In genomic region chr20:62908971-62909791, GRCh38 we compare ENCODE assay signal across 15 cellular contexts. TPM values are rescaled to one million over a fixed set of nuclear protein-coding genes. Genes with fewer than 3 reads are reported as not detected.
DNase-seq lines count a peak whose midpoint lies in the region; ATAC-seq, FAIRE-seq and TF ChIP-seq lines count a peak whose summit lies in the region.
"Had no signal": no experiment of that assay in that cellular context is flagged by ENCODE, and none has a peak within 500 bp of the region (broad histone marks: within the 10 kb centered on the region; RNA-seq: fewer than 3 reads in every experiment).

No MANE protein-coding gene starts in this region.

- H2AFZ ChIP-seq in HepG2 (ENCODE audit: low read length), result no peak overlapping the region

- POLR2A ChIA-PET in HepG2 (lab: Yijun Ruan, JAX), result interaction anchor here (1.4 kb wide), 1 partner anchor 7 kb away, joined by 7 read pairs; no protein-coding TSS in a partner anchor

- DNase-seq in HepG2 (ENCODE audit: low spot score) (no peak), right lobe of liver (no peak), NCI-H2029 treated with DMSO at 0.1 percent for 48 hours (lab: John Stamatoyannopoulos, UW) (peak; percentile 24), RWPE2 (ENCODE audit: low spot score) (peak; percentile 78), GM20000 (ENCODE audit: low spot score) (no peak), mucosa of descending colon (no peak)
- DNase-seq in stimulated activated naive B cell treated with anti-CD40 and anti-IgM and Interleukin-4, amounts not matched to agents 10 μg/mL and 1 μg/mL and 100 μg/mL, for 72 hours, result no peak
- no peak for DNase-seq in T-helper 2 cell treated with Interferon-gamma antibody and Interleukin-4, amounts not matched to agents 5 μg/mL and 100 μg/mL, for 36 hours (ENCODE audit: low spot score)
- DNase-seq: activated B cell treated with CpG ODN at 0.5 μM for 24 hours, Calu3, mesenchymal stem cell, upper lobe of right lung had no signal

- H3K79me2 ChIP-seq in HepG2 (ENCODE audit: insufficient read depth, low read length), result peaks cover 72% of the 10 kb centered on the region

- in situ Hi-C loops in HepG2 (cut with HindIII; ENCODE audit: extremely low pct_ligation_motif_present, low pct_unique_long_range_greater_than_20kb), result no loop called here

- H3K4me3 Mint-ChIP-seq in stimulated activated naive B cell treated with anti-CD40 and anti-IgM and Interleukin-4, amounts not matched to agents 10 μg/mL and 1 μg/mL and 100 μg/mL, for 72 hours, result no peak overlapping the region
- no peak overlapping the region for H3K4me3 Mint-ChIP-seq in T-helper 2 cell treated with Interferon-gamma antibody and Interleukin-4, amounts not matched to agents 5 μg/mL and 100 μg/mL, for 36 hours
- H3K4me3 Mint-ChIP-seq: activated B cell treated with CpG ODN at 0.5 μM for 24 hours; stimulated activated effector memory CD8-positive, alpha-beta T cell treated with anti-CD3 and anti-CD28 coated beads, Interleukin-12 subunit alpha, Interleukin-12 subunit beta, amount 100 ng/mL, for 72 hours had no signal

- H3K9ac ChIP-seq in HepG2 (ENCODE audit: insufficient read depth, low read depth, low read length), result no peak overlapping the region

- no peak for TF ChIP-seq EP300 in HepG2 (IDR thresholded peaks at IDR 0.05; ENCODE audit: low read depth in 2 of 2, low read length in 2 of 2)
- TF ChIP-seq EP300 in HepG2 (CRISPR knock-in tag; IDR thresholded peaks at IDR 0.05; ENCODE audit: borderline replicate concordance), result no peak

- whole genome bisulfite sequencing in HepG2 (ENCODE audit: low lambda C conversion rate), result 95% methylated on average over 18 of the region's 18 CpGs
- whole genome bisulfite sequencing in right lobe of liver (ENCODE audit: insufficient coverage, low coverage, low lambda C conversion rate, missing lambda C conversion rate), result 89% methylated on average over 17 of the region's 18 CpGs

- no peak for FAIRE-seq in HepG2 (lab: Jason Lieb, UNC)
- FAIRE-seq: frontal cortex had no signal

- CTCF ChIA-PET in HepG2 (lab: Yijun Ruan, JAX; ENCODE audit: low intra/inter-chr PET ratio, low total read pairs), result no interaction called here

- no TSS peak for BruUV-seq in HepG2 (replicated peaks; lab: Mats Ljungman, UMichigan)

- TF ChIP-seq POLR2A in HepG2 (IDR thresholded peaks at IDR 0.05; ENCODE audit: insufficient read depth in 1 of 2, low read depth in 2 of 2, low read length in 2 of 2) (no peak), right lobe of liver (IDR thresholded peaks at IDR 0.05) (no peak)

- peaks cover 4 to 37% of the 10 kb centered on the region in 2 donors for H3K4me1 Mint-ChIP-seq in stimulated activated naive B cell treated with anti-CD40 and anti-IgM and Interleukin-4, amounts not matched to agents 10 μg/mL and 1 μg/mL and 100 μg/mL, for 72 hours
- H3K4me1 Mint-ChIP-seq in T-helper 2 cell treated with Interferon-gamma antibody and Interleukin-4, amounts not matched to agents 5 μg/mL and 100 μg/mL, for 36 hours (ENCODE audit: low read depth), result peaks cover 2% of the 10 kb centered on the region

- H3K27ac ChIP-seq in HepG2 (ENCODE audit: extremely low read length, insufficient read depth, low read length) (no peak overlapping the region), right lobe of liver (no peak overlapping the region), RWPE2 (ENCODE audit: poor library complexity, severe bottlenecking) (no peak overlapping the region)
- H3K27ac ChIP-seq: upper lobe of right lung had no signal

- peaks cover 52 to 60% of the 10 kb centered on the region in 2 donors for H3K36me3 Mint-ChIP-seq in stimulated activated naive B cell treated with anti-CD40 and anti-IgM and Interleukin-4, amounts not matched to agents 10 μg/mL and 1 μg/mL and 100 μg/mL, for 72 hours
- peaks cover 70% of the 10 kb centered on the region for H3K36me3 Mint-ChIP-seq in T-helper 2 cell treated with Interferon-gamma antibody and Interleukin-4, amounts not matched to agents 5 μg/mL and 100 μg/mL, for 36 hours (ENCODE audit: low read depth)

- peak overlapping the region; percentile 65 for H3K27ac Mint-ChIP-seq in stimulated activated naive B cell treated with anti-CD40 and anti-IgM and Interleukin-4, amounts not matched to agents 10 μg/mL and 1 μg/mL and 100 μg/mL, for 72 hours
- H3K27ac Mint-ChIP-seq in T-helper 2 cell treated with Interferon-gamma antibody and Interleukin-4, amounts not matched to agents 5 μg/mL and 100 μg/mL, for 36 hours, result no peak overlapping the region
- H3K27ac Mint-ChIP-seq: activated B cell treated with CpG ODN at 0.5 μM for 24 hours had no signal

- no peak for ATAC-seq in HepG2
- ATAC-seq in right lobe of liver, result no peak
- ATAC-seq in RWPE2 (ENCODE audit: low read depth), result no peak
- no peak for ATAC-seq in stimulated activated naive B cell treated with anti-CD40 and anti-IgM and Interleukin-4, amounts not matched to agents 10 μg/mL and 1 μg/mL and 100 μg/mL, for 72 hours (replicated peaks)
- ATAC-seq in mucosa of descending colon, result no peak
- ATAC-seq: stimulated activated effector memory CD8-positive, alpha-beta T cell treated with anti-CD3 and anti-CD28 coated beads, Interleukin-12 subunit alpha, Interleukin-12 subunit beta, amount 100 ng/mL, for 72 hours; upper lobe of right lung had no signal

- no peaks in the 10 kb centered on the region for H3K27me3 Mint-ChIP-seq in stimulated activated naive B cell treated with anti-CD40 and anti-IgM and Interleukin-4, amounts not matched to agents 10 μg/mL and 1 μg/mL and 100 μg/mL, for 72 hours
- H3K27me3 Mint-ChIP-seq in T-helper 2 cell treated with Interferon-gamma antibody and Interleukin-4, amounts not matched to agents 5 μg/mL and 100 μg/mL, for 36 hours (ENCODE audit: low read depth), result no peaks in the 10 kb centered on the region
- H3K27me3 Mint-ChIP-seq: activated B cell treated with CpG ODN at 0.5 μM for 24 hours had no signal

- H3K27me3 ChIP-seq in HepG2 (ENCODE audit: control insufficient read depth in 1 of 2, insufficient read depth in 2 of 2, low read length in 2 of 2) (no peaks in the 10 kb centered on the region), right lobe of liver (no peaks in the 10 kb centered on the region), RWPE2 (ENCODE audit: insufficient read depth, poor library complexity, severe bottlenecking) (no peaks in the 10 kb centered on the region)
- H3K27me3 ChIP-seq: upper lobe of right lung had no signal

- no peak overlapping the region for H3K4me2 ChIP-seq in HepG2 (ENCODE audit: low read depth, low read length)

- peaks cover 16% of the 10 kb centered on the region for H3K4me1 ChIP-seq in HepG2 (ENCODE audit: insufficient read depth, low read length)
- H3K4me1 ChIP-seq in right lobe of liver, result peaks cover 0 to 18% (median 5%) of the 10 kb centered on the region in 4 donors
- no peaks in the 10 kb centered on the region for H3K4me1 ChIP-seq in RWPE2 (ENCODE audit: insufficient read depth, poor library complexity, severe bottlenecking)
- H3K4me1 ChIP-seq in mucosa of descending colon (ENCODE audit: low read depth), result peaks cover 8% of the 10 kb centered on the region

- intact Hi-C loops in HepG2 (cut with micrococcal nuclease; ENCODE audit: unreplicated experiment), result no loop called here
- intact Hi-C loops in right lobe of liver (cut with DNase I), result loop anchor here (10.0 kb wide), 2 partner anchors 56 to 96 kb away; partner anchors contain the start of gene BHLHE23 (in 2 of the 2)
- intact Hi-C loops in mucosa of descending colon (cut with DNase I, micrococcal nuclease), result no loop called here

- H3K36me3 ChIP-seq in HepG2 (replicated peaks in 1 of 2; ENCODE audit: control insufficient read depth in 1 of 2, insufficient read depth in 2 of 2, low read length in 2 of 2) (peaks cover 77 to 94% of the 10 kb centered on the region in 2 experiments), right lobe of liver (peaks cover 10 to 91% (median 59%) of the 10 kb centered on the region in 4 donors), RWPE2 (ENCODE audit: low read depth) (peaks cover 100% of the 10 kb centered on the region), mucosa of descending colon (ENCODE audit: low read depth) (peaks cover 47% of the 10 kb centered on the region)

- H3K9me3 ChIP-seq in HepG2 (ENCODE audit: low read length) (no peaks in the 10 kb centered on the region), right lobe of liver (no peaks in the 10 kb centered on the region), RWPE2 (ENCODE audit: severe bottlenecking) (no peaks in the 10 kb centered on the region), mucosa of descending colon (no peaks in the 10 kb centered on the region)
- H3K9me3 ChIP-seq: upper lobe of right lung had no signal

- no peaks in the 10 kb centered on the region for H3K9me3 Mint-ChIP-seq in stimulated activated naive B cell treated with anti-CD40 and anti-IgM and Interleukin-4, amounts not matched to agents 10 μg/mL and 1 μg/mL and 100 μg/mL, for 72 hours
- H3K9me3 Mint-ChIP-seq in T-helper 2 cell treated with Interferon-gamma antibody and Interleukin-4, amounts not matched to agents 5 μg/mL and 100 μg/mL, for 36 hours, result no peaks in the 10 kb centered on the region
- H3K9me3 Mint-ChIP-seq: activated B cell treated with CpG ODN at 0.5 μM for 24 hours; stimulated activated effector memory CD8-positive, alpha-beta T cell treated with anti-CD3 and anti-CD28 coated beads, Interleukin-12 subunit alpha, Interleukin-12 subunit beta, amount 100 ng/mL, for 72 hours had no signal

- TF ChIP-seq CTCF in HepG2 (CRISPR knock-in tag; IDR thresholded peaks at IDR 0.05) (no peak), right lobe of liver (IDR thresholded peaks at IDR 0.05) (no peak), RWPE2 (IDR thresholded peaks at IDR 0.05; ENCODE audit: poor library complexity, severe bottlenecking) (no peak), GM20000 (IDR thresholded peaks at IDR 0.05; ENCODE audit: extremely low read depth, missing control alignments) (no peak), mucosa of descending colon (IDR thresholded peaks at IDR 0.05) (no peak)

- peaks cover 61% of the 10 kb centered on the region for H4K20me1 ChIP-seq in HepG2 (ENCODE audit: insufficient read depth, low read length)

- H3K4me3 ChIP-seq in HepG2 (replicated peaks in 1 of 3; ENCODE audit: insufficient read depth in 1 of 3, low read depth in 2 of 3, low read length in 3 of 3), result no peak overlapping the region
- H3K4me3 ChIP-seq in right lobe of liver, result no peak overlapping the region
- no peak overlapping the region for H3K4me3 ChIP-seq in RWPE2 (ENCODE audit: severe bottlenecking)
- no peak overlapping the region for H3K4me3 ChIP-seq in mucosa of descending colon
- H3K4me3 ChIP-seq: upper lobe of right lung had no signal

- TF ChIP-seq RAD21 in HepG2 (CRISPR knock-in tag; IDR thresholded peaks at IDR 0.05), result no peak

RNA-seq across cellular contexts. Expression of gene DIDO1, which starts 17.1 kb away (rescaled TPM):
- total RNA-seq in HepG2 (2016; rRNA removed; fragmentation: Illumina TruSeq; extraction: Trizol) (75.1 and 77.0 TPM in 2 replicates), right lobe of liver (10 to 100 TPM; 18.3 to 28.1 (median 21.1) TPM), mucosa of descending colon (10 to 100 TPM; 53.4 to 72.5 (median 67.4) TPM)
- total RNA-seq in HepG2 (2016; cell fraction: cytosol; rRNA removed; fragmentation: Illumina TruSeq; extraction: Trizol; ENCODE audit: low read depth), result 14.5 and 17.3 TPM in 2 replicates
- 71.7 and 75.6 TPM in 2 replicates for total RNA-seq in HepG2 (2016; cell fraction: insoluble cytoplasmic fraction; rRNA removed; fragmentation: Illumina TruSeq; extraction: Trizol)
- total RNA-seq in HepG2 (2016; cell fraction: membrane; rRNA removed; fragmentation: Illumina TruSeq; extraction: Trizol), result 32.1 and 34.1 TPM in 2 replicates
- 86.6 and 98.5 TPM in 2 replicates for total RNA-seq in HepG2 (2016; cell fraction: nucleus; rRNA removed; fragmentation: Illumina TruSeq; extraction: Trizol)
- polyA plus RNA-seq in HepG2 (2011; rRNA removed), result 72.6 and 75.0 TPM in 2 replicates
- polyA plus RNA-seq in HepG2 (2011; cell fraction: cytosol; rRNA removed), result 53.2 and 57.1 TPM in 2 replicates
- 292 and 297 TPM in 2 replicates for polyA plus RNA-seq in HepG2 (2011; cell fraction: nucleus; rRNA removed)
- 67.9 and 74.0 TPM in 2 replicates for polyA plus RNA-seq in HepG2 (2012)
- polyA plus RNA-seq in HepG2 (2016; cell fraction: cytosol; fragmentation: Illumina TruSeq; extraction: Trizol; ENCODE audit: low read depth), result 3.0 TPM in 2 replicates
- polyA plus RNA-seq in HepG2 (2016; cell fraction: insoluble cytoplasmic fraction; fragmentation: Illumina TruSeq; extraction: Trizol; ENCODE audit: low read depth), result 61.5 and 65.9 TPM in 2 replicates
- polyA plus RNA-seq in HepG2 (2016; cell fraction: membrane; fragmentation: Illumina TruSeq; extraction: Trizol; ENCODE audit: low read depth), result 10.9 and 11.6 TPM in 2 replicates
- 130 and 135 TPM in 2 replicates for polyA plus RNA-seq in HepG2 (2016; cell fraction: nucleus; fragmentation: Illumina TruSeq; extraction: Trizol; ENCODE audit: insufficient read depth, low read depth)
- 33.0 and 89.8 TPM in 2 replicates for polyA minus RNA-seq in HepG2 (2011; rRNA and poly(A)+ RNA removed; ENCODE audit: low replicate concordance)
- polyA minus RNA-seq in HepG2 (2011; cell fraction: cytosol; rRNA and poly(A)+ RNA removed), result 30.7 and 35.0 TPM in 2 replicates
- 139 and 144 TPM in 2 replicates for polyA minus RNA-seq in HepG2 (2011; cell fraction: nucleus; rRNA and poly(A)+ RNA removed)

RNA-seq across cellular contexts. Expression of gene GID8, which starts 28.8 kb away (rescaled TPM):
- total RNA-seq in HepG2 (2016; rRNA removed; fragmentation: Illumina TruSeq; extraction: Trizol), result 59.8 and 74.4 TPM in 2 replicates
- total RNA-seq in HepG2 (2016; cell fraction: cytosol; rRNA removed; fragmentation: Illumina TruSeq; extraction: Trizol; ENCODE audit: low read depth), result 17.8 and 18.7 TPM in 2 replicates
- total RNA-seq in HepG2 (2016; cell fraction: insoluble cytoplasmic fraction; rRNA removed; fragmentation: Illumina TruSeq; extraction: Trizol), result 60.3 and 68.0 TPM in 2 replicates
- total RNA-seq in HepG2 (2016; cell fraction: membrane; rRNA removed; fragmentation: Illumina TruSeq; extraction: Trizol), result 45.9 and 46.6 TPM in 2 replicates
- total RNA-seq in HepG2 (2016; cell fraction: nucleus; rRNA removed; fragmentation: Illumina TruSeq; extraction: Trizol), result 35.6 and 42.8 TPM in 2 replicates
- 39.0 and 39.6 TPM in 2 replicates for polyA plus RNA-seq in HepG2 (2011; rRNA removed)
- polyA plus RNA-seq in HepG2 (2011; cell fraction: cytosol; rRNA removed), result 39.6 and 40.7 TPM in 2 replicates
- polyA plus RNA-seq in HepG2 (2011; cell fraction: nucleus; rRNA removed), result 23.9 and 26.9 TPM in 2 replicates
- polyA plus RNA-seq in HepG2 (2012), result 36.8 and 46.0 TPM in 2 replicates
- polyA plus RNA-seq in HepG2 (2016; cell fraction: cytosol; fragmentation: Illumina TruSeq; extraction: Trizol; ENCODE audit: low read depth), result 14.5 and 16.6 TPM in 2 replicates
- 66.0 and 70.4 TPM in 2 replicates for polyA plus RNA-seq in HepG2 (2016; cell fraction: insoluble cytoplasmic fraction; fragmentation: Illumina TruSeq; extraction: Trizol; ENCODE audit: low read depth)
- polyA plus RNA-seq in HepG2 (2016; cell fraction: membrane; fragmentation: Illumina TruSeq; extraction: Trizol; ENCODE audit: low read depth), result 31.6 and 32.0 TPM in 2 replicates
- polyA plus RNA-seq in HepG2 (2016; cell fraction: nucleus; fragmentation: Illumina TruSeq; extraction: Trizol; ENCODE audit: insufficient read depth, low read depth), result 58.8 and 62.9 TPM in 2 replicates
- polyA minus RNA-seq in HepG2 (2011; rRNA and poly(A)+ RNA removed; ENCODE audit: low replicate concordance), result 30.6 and 61.9 TPM in 2 replicates
- 28.5 and 31.3 TPM in 2 replicates for polyA minus RNA-seq in HepG2 (2011; cell fraction: cytosol; rRNA and poly(A)+ RNA removed)
- polyA minus RNA-seq in HepG2 (2011; cell fraction: nucleus; rRNA and poly(A)+ RNA removed), result 27.2 and 34.4 TPM in 2 replicates
- total RNA-seq in right lobe of liver, result 10 to 100 TPM; 12.6 to 18.9 (median 15.1) TPM
- total RNA-seq in mucosa of descending colon, result 10 to 100 TPM; 32.6 to 37.1 (median 34.2) TPM

RNA-seq across cellular contexts. Expression of gene SLC17A9, which starts 43.3 kb away (rescaled TPM):
- 33.6 and 110 TPM in 2 replicates for total RNA-seq in HepG2 (2016; rRNA removed; fragmentation: Illumina TruSeq; extraction: Trizol)
- total RNA-seq in HepG2 (2016; cell fraction: cytosol; rRNA removed; fragmentation: Illumina TruSeq; extraction: Trizol; ENCODE audit: low read depth), result 27.1 and 27.6 TPM in 2 replicates
- 25.3 and 116 TPM in 2 replicates for total RNA-seq in HepG2 (2016; cell fraction: insoluble cytoplasmic fraction; rRNA removed; fragmentation: Illumina TruSeq; extraction: Trizol)
- 36.6 and 38.0 TPM in 2 replicates for total RNA-seq in HepG2 (2016; cell fraction: membrane; rRNA removed; fragmentation: Illumina TruSeq; extraction: Trizol)
- total RNA-seq in HepG2 (2016; cell fraction: nucleus; rRNA removed; fragmentation: Illumina TruSeq; extraction: Trizol), result 145 and 168 TPM in 2 replicates
- polyA plus RNA-seq in HepG2 (2011; rRNA removed), result 191 and 280 TPM in 2 replicates
- 57.2 and 94.5 TPM in 2 replicates for polyA plus RNA-seq in HepG2 (2011; cell fraction: cytosol; rRNA removed)
- polyA plus RNA-seq in HepG2 (2011; cell fraction: nucleus; rRNA removed), result 3,698 and 4,960 TPM in 2 replicates
- 173 and 220 TPM in 2 replicates for polyA plus RNA-seq in HepG2 (2012)
- polyA plus RNA-seq in HepG2 (2016; cell fraction: cytosol; fragmentation: Illumina TruSeq; extraction: Trizol; ENCODE audit: low read depth), result 16.5 and 18.1 TPM in 2 replicates
- polyA plus RNA-seq in HepG2 (2016; cell fraction: insoluble cytoplasmic fraction; fragmentation: Illumina TruSeq; extraction: Trizol; ENCODE audit: low read depth), result 36.5 and 42.6 TPM in 2 replicates
- polyA plus RNA-seq in HepG2 (2016; cell fraction: membrane; fragmentation: Illumina TruSeq; extraction: Trizol; ENCODE audit: low read depth), result 30.7 and 32.6 TPM in 2 replicates
- 553 and 603 TPM in 2 replicates for polyA plus RNA-seq in HepG2 (2016; cell fraction: nucleus; fragmentation: Illumina TruSeq; extraction: Trizol; ENCODE audit: insufficient read depth, low read depth)
- 0.07 and 195 TPM in 2 replicates for polyA minus RNA-seq in HepG2 (2011; rRNA and poly(A)+ RNA removed; ENCODE audit: low replicate concordance)
- polyA minus RNA-seq in HepG2 (2011; cell fraction: cytosol; rRNA and poly(A)+ RNA removed), result 33.4 and 43.3 TPM in 2 replicates
- polyA minus RNA-seq in HepG2 (2011; cell fraction: nucleus; rRNA and poly(A)+ RNA removed), result 176 and 196 TPM in 2 replicates
- total RNA-seq in right lobe of liver, result 10 to 100 TPM; 29.8 to 99.4 (median 54.1) TPM
- total RNA-seq in mucosa of descending colon, result 10 to 100 TPM in 1 of 3 donors, 1 to 10 TPM in 2; 4.8 to 22.2 (median 6.4) TPM
- total RNA-seq: HT1080 had no signal

RNA-seq across cellular contexts. Expression of gene TCFL5, which starts 47.6 kb away (rescaled TPM):
- 20.0 and 21.1 TPM in 2 replicates for total RNA-seq in HepG2 (2016; rRNA removed; fragmentation: Illumina TruSeq; extraction: Trizol)
- 13.3 and 17.7 TPM in 2 replicates for total RNA-seq in HepG2 (2016; cell fraction: cytosol; rRNA removed; fragmentation: Illumina TruSeq; extraction: Trizol; ENCODE audit: low read depth)
- 20.4 and 21.0 TPM in 2 replicates for total RNA-seq in HepG2 (2016; cell fraction: insoluble cytoplasmic fraction; rRNA removed; fragmentation: Illumina TruSeq; extraction: Trizol)
- 28.7 and 36.7 TPM in 2 replicates for total RNA-seq in HepG2 (2016; cell fraction: membrane; rRNA removed; fragmentation: Illumina TruSeq; extraction: Trizol)
- 11.4 and 12.6 TPM in 2 replicates for total RNA-seq in HepG2 (2016; cell fraction: nucleus; rRNA removed; fragmentation: Illumina TruSeq; extraction: Trizol)
- polyA plus RNA-seq in HepG2 (2011; rRNA removed), result 14.2 and 14.8 TPM in 2 replicates
- 9.0 and 11.8 TPM in 2 replicates for polyA plus RNA-seq in HepG2 (2011; cell fraction: cytosol; rRNA removed)
- polyA plus RNA-seq in HepG2 (2011; cell fraction: nucleus; rRNA removed), result 6.4 and 8.0 TPM in 2 replicates
- 12.4 and 13.3 TPM in 2 replicates for polyA plus RNA-seq in HepG2 (2012)
- 13.1 and 14.7 TPM in 2 replicates for polyA plus RNA-seq in HepG2 (2016; cell fraction: cytosol; fragmentation: Illumina TruSeq; extraction: Trizol; ENCODE audit: low read depth)
- 19.5 and 20.9 TPM in 2 replicates for polyA plus RNA-seq in HepG2 (2016; cell fraction: insoluble cytoplasmic fraction; fragmentation: Illumina TruSeq; extraction: Trizol; ENCODE audit: low read depth)
- 25.6 and 29.7 TPM in 2 replicates for polyA plus RNA-seq in HepG2 (2016; cell fraction: membrane; fragmentation: Illumina TruSeq; extraction: Trizol; ENCODE audit: low read depth)
- polyA plus RNA-seq in HepG2 (2016; cell fraction: nucleus; fragmentation: Illumina TruSeq; extraction: Trizol; ENCODE audit: insufficient read depth, low read depth), result 21.4 and 23.1 TPM in 2 replicates
- polyA minus RNA-seq in HepG2 (2011; rRNA and poly(A)+ RNA removed; ENCODE audit: low replicate concordance), result 4.7 and 6.4 TPM in 2 replicates
- polyA minus RNA-seq in HepG2 (2011; cell fraction: cytosol; rRNA and poly(A)+ RNA removed), result 9.9 and 10.2 TPM in 2 replicates
- 5.2 and 6.1 TPM in 2 replicates for polyA minus RNA-seq in HepG2 (2011; cell fraction: nucleus; rRNA and poly(A)+ RNA removed)
- 1 to 10 TPM; 2.9 to 5.1 (median 3.9) TPM for total RNA-seq in right lobe of liver
- total RNA-seq in mucosa of descending colon, result 10 to 100 TPM in 1 of 3 donors, 1 to 10 TPM in 2; 4.3 to 13.3 (median 6.6) TPM

Comparison
In these comparisons a context has a peak if more than half of its experiments do, and no peak if none do; other contexts are left out.
1. intact Hi-C loops: an anchor here in right lobe of liver (10.0 kb wide); none called in HepG2 and mucosa of descending colon.
2. DNase-seq: peak in NCI-H2029 treated with DMSO at 0.1 percent for 48 hours (single experiment) and RWPE2 (single experiment); none in HepG2 (single experiment), right lobe of liver (0 of 3), stimulated activated naive B cell treated with anti-CD40 and anti-IgM and Interleukin-4, amounts not matched to agents 10 μg/mL and 1 μg/mL and 100 μg/mL, for 72 hours (single experiment), T-helper 2 cell treated with Interferon-gamma antibody and Interleukin-4, amounts not matched to agents 5 μg/mL and 100 μg/mL, for 36 hours (single experiment), GM20000 (single experiment) and mucosa of descending colon (0 of 3).